ENCODE assay signal across 19 cellular contexts in the genomic region with DNA sequence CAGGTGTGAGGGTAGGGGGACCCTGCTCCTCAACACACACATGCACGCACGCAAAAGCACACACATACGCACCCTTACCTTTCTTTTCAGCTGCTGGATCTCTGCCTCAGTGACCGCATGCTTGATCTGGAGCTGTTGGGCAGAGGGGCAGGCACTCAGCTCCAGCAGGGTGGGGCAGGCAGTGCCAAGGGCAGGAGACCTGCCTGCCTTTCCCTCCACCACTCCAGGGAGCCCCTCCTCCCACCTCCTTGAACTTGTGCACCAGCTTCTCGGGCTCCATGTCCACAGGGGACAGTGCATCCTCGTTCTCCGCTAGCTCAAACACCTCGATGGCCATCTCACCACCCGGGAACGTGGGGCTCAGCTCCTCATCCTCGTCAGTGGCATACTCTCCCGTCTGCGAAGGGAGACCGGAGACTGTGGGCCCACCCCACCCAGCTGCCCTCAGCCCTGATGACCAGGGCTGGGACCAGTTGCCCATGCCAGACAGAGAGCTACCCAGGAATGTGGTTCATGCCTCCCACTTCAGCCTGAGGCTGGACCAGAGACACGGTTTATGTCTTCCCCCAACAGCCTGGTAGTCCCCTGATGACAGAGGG. TPM values are rescaled to one million over a fixed set of nuclear protein-coding genes. Genes with fewer than 3 reads are reported as not detected.
A peak's percentile ranks its signal among the peaks of the same experiment; 100 is the strongest.
DNase-seq lines count a peak whose midpoint lies in the region; ATAC-seq and TF ChIP-seq lines count a peak whose summit lies in the region.
"Had no signal": no experiment of that assay in that cellular context is flagged by ENCODE, and none has a peak within 500 bp of the region (broad histone marks: within the 10 kb centered on the region; RNA-seq: fewer than 3 reads in every experiment).

No MANE protein-coding gene starts in this region.

- H2AFZ ChIP-seq in Loucy (ENCODE audit: low read length), result no peak overlapping the region

- peaks cover 49% of the 10 kb centered on the region for H3K4me1 Mint-ChIP-seq in activated T-cell treated with anti-CD3 and anti-CD28 coated beads, Interleukin-2, amount 50 U/mL, for 24 hours (ENCODE audit: low read depth)
- peaks cover 49% of the 10 kb centered on the region for H3K4me1 Mint-ChIP-seq in endothelial cell (ENCODE audit: unreplicated experiment)
- H3K4me1 Mint-ChIP-seq: nephron had no signal

- TF ChIP-seq POLR2A in gastrocnemius medialis (IDR thresholded peaks at IDR 0.05), result no peak

- H4K20me1 ChIP-seq in Loucy (ENCODE audit: insufficient read depth, low read length, poor library complexity, severe bottlenecking), result peaks cover 34% of the 10 kb centered on the region

- H3K9me3 ChIP-seq in Loucy (ENCODE audit: insufficient read depth, low read depth, low read length), result no peaks in the 10 kb centered on the region
- no peaks in the 10 kb centered on the region for H3K9me3 ChIP-seq in psoas muscle
- H3K9me3 ChIP-seq in gastrocnemius medialis, result no peaks in the 10 kb centered on the region
- H3K9me3 ChIP-seq: prostate gland had no signal

- ATAC-seq in psoas muscle, result no peak
- no peak for ATAC-seq in HG03378 (IDR thresholded peaks at IDR 0.05; ENCODE audit: unreplicated experiment)
- no peak for ATAC-seq in gastrocnemius medialis

- peaks cover 55% of the 10 kb centered on the region for H3K79me2 ChIP-seq in Loucy (ENCODE audit: insufficient read depth, low read length)

- H3K36me3 Mint-ChIP-seq in activated T-cell treated with anti-CD3 and anti-CD28 coated beads, Interleukin-2, amount 50 U/mL, for 24 hours (ENCODE audit: low read depth), result peaks cover 98% of the 10 kb centered on the region
- H3K36me3 Mint-ChIP-seq in endothelial cell (ENCODE audit: low read depth, unreplicated experiment), result peaks cover 75% of the 10 kb centered on the region

- intact Hi-C loops in psoas muscle (cut with DNase I) (loop anchor here in 1 of 2 donors (5.0 kb wide), 1 partner anchor 38 kb away; no protein-coding TSS in a partner anchor), gastrocnemius medialis (cut with DNase I; ENCODE audit: low total_unique reads) (no loop called here)

- peak overlapping the region; percentile 24 for H3K27ac ChIP-seq in psoas muscle
- peak overlapping the region in 2 of 4 donors; percentile 34 to 53 for H3K27ac ChIP-seq in gastrocnemius medialis
- H3K27ac ChIP-seq: C4-2B, prostate gland had no signal

- H3K4me3 ChIP-seq in Loucy (ENCODE audit: low read length, poor library complexity, severe bottlenecking) (peak overlapping the region; percentile 43), psoas muscle (no peak overlapping the region), gastrocnemius medialis (no peak overlapping the region)
- H3K4me3 ChIP-seq: prostate gland had no signal

- H3K9me3 Mint-ChIP-seq in activated T-cell treated with anti-CD3 and anti-CD28 coated beads, Interleukin-2, amount 50 U/mL, for 24 hours, result no peaks in the 10 kb centered on the region
- H3K9me3 Mint-ChIP-seq in endothelial cell (ENCODE audit: unreplicated experiment), result no peaks in the 10 kb centered on the region
- H3K9me3 Mint-ChIP-seq: nephron had no signal

- H3K4me1 ChIP-seq in Loucy (ENCODE audit: insufficient read depth, low read length, poor library complexity, severe bottlenecking) (peaks cover 38% of the 10 kb centered on the region), psoas muscle (peaks cover 6% of the 10 kb centered on the region), gastrocnemius medialis (peaks cover 11 to 19% of the 10 kb centered on the region in 2 donors)
- H3K4me1 ChIP-seq: prostate gland had no signal

- H3K27me3 ChIP-seq in Loucy (ENCODE audit: insufficient read depth, low read length, poor library complexity, severe bottlenecking) (no peaks in the 10 kb centered on the region), psoas muscle (ENCODE audit: insufficient read depth in 3 of 3, low read length in 2 of 3) (no peaks in the 10 kb centered on the region), gastrocnemius medialis (no peaks in the 10 kb centered on the region)

- no peak for DNase-seq in activated T-cell treated with anti-CD3 and anti-CD28 coated beads, Interleukin-2, amount 50 U/mL, for 24 hours
- DNase-seq in activated T-cell treated with anti-CD3 and anti-CD28 coated beads, Interleukin-2, amount 50 U/mL, for 1 hour, result no peak
- no peak for DNase-seq in endothelial cell (ENCODE audit: low spot score)
- DNase-seq in psoas muscle, result peak in 1 of 2 donors; percentile 48
- no peak for DNase-seq in gastrocnemius medialis
- DNase-seq in COLO668 (lab: John Stamatoyannopoulos, UW; ENCODE audit: unreplicated experiment), result no peak
- DNase-seq: NCI-H1048, NCI-H2029, NCI-H446 treated with DMSO at 0.1 percent for 48 hours had no signal

- in situ Hi-C loops in gastrocnemius medialis (cut with MboI; ENCODE audit: low sequenced_read_pairs in 4 of 4), result no loop called here

- no peak overlapping the region for H3K4me3 Mint-ChIP-seq in activated T-cell treated with anti-CD3 and anti-CD28 coated beads, Interleukin-2, amount 50 U/mL, for 24 hours
- peak overlapping the region; percentile 47 for H3K4me3 Mint-ChIP-seq in endothelial cell (ENCODE audit: unreplicated experiment)
- H3K4me3 Mint-ChIP-seq: nephron had no signal

- no peaks in the 10 kb centered on the region for H3K27me3 Mint-ChIP-seq in activated T-cell treated with anti-CD3 and anti-CD28 coated beads, Interleukin-2, amount 50 U/mL, for 24 hours
- H3K27me3 Mint-ChIP-seq in endothelial cell (ENCODE audit: unreplicated experiment), result peaks cover 27% of the 10 kb centered on the region
- H3K27me3 Mint-ChIP-seq: activated CD8-positive, alpha-beta memory T cell treated with anti-CD3 and anti-CD28 coated beads, Interleukin-2, amount 10 ng/mL, durations not matched to agents 7 days and 5 days had no signal

- WGBS in psoas muscle, 3 donors, result 85 to 86% (median 85%) methylated on average over 15 of the region's 15 CpGs

- H3K27ac Mint-ChIP-seq in activated T-cell treated with anti-CD3 and anti-CD28 coated beads, Interleukin-2, amount 50 U/mL, for 24 hours, result peak overlapping the region; percentile 33
- no peak overlapping the region for H3K27ac Mint-ChIP-seq in endothelial cell (ENCODE audit: unreplicated experiment)
- H3K27ac Mint-ChIP-seq: nephron had no signal

- TF ChIP-seq CTCF in Loucy (conservative IDR thresholded peaks at IDR 0.05; ENCODE audit: low read length), result no peak
- no peak for TF ChIP-seq CTCF in endothelial cell (IDR thresholded peaks at IDR 0.05; ENCODE audit: unreplicated experiment)
- no peak for TF ChIP-seq CTCF in psoas muscle (IDR thresholded peaks at IDR 0.05)
- no peak for TF ChIP-seq CTCF in gastrocnemius medialis (IDR thresholded peaks at IDR 0.05 in 4 of 5, conservative IDR thresholded peaks at IDR 0.05 in 1 of 5)

- H3K36me3 ChIP-seq in Loucy (ENCODE audit: insufficient read depth, low read length), result peaks cover 88% of the 10 kb centered on the region; the same call in 1 of the 2 replicates
- peaks cover 15 to 97% of the 10 kb centered on the region in 2 donors for H3K36me3 ChIP-seq in psoas muscle (ENCODE audit: insufficient read depth in 1 of 2, low read depth in 1 of 2)
- peaks cover 0 to 67% of the 10 kb centered on the region in 2 donors for H3K36me3 ChIP-seq in gastrocnemius medialis

- no peaks in the 10 kb centered on the region for H3K9me2 ChIP-seq in Loucy (replicated peaks; ENCODE audit: low read depth, low read length)

- peak overlapping the region; percentile 96 for H3K4me2 ChIP-seq in Loucy (ENCODE audit: low read depth, low read length, poor library complexity, severe bottlenecking)

- H3F3A ChIP-seq in Loucy (ENCODE audit: low read depth), result no peaks in the 10 kb centered on the region

- peak overlapping the region; percentile 57 for H3K9ac ChIP-seq in Loucy (ENCODE audit: low read depth, low read length, poor library complexity, severe bottlenecking)

RNA-seq across cellular contexts. Expression of a gene that starts 9.3 kb away (rescaled TPM):
- total RNA-seq in endothelial cell (ENCODE audit: unreplicated experiment) (82.0 TPM), psoas muscle (1 to 10 TPM in 3 of 4 donors, under 1 TPM in 1; 0.55 to 2.7 (median 1.3) TPM), gastrocnemius medialis (1 to 10 TPM in 1 of 4 donors, under 1 TPM in 2, not detected in 1; 0.04 to 3.8 (median 0.31) TPM)
- 1 to 10 TPM in 1 of 3 donors, under 1 TPM in 2; 0.64 to 1.3 (median 0.98) TPM for polyA plus RNA-seq in psoas muscle
- polyA plus RNA-seq: keratinocyte had no signal

RNA-seq across cellular contexts. Expression of a gene that starts 11.2 kb away (rescaled TPM):
- 101 TPM for total RNA-seq in endothelial cell (ENCODE audit: unreplicated experiment)
- 10 to 100 TPM; 15.1 to 26.5 (median 18.4) TPM for total RNA-seq in psoas muscle
- polyA plus RNA-seq in psoas muscle, result 10 to 100 TPM in 2 of 3 donors, 1 to 10 TPM in 1; 7.0 to 11.3 (median 11.0) TPM
- total RNA-seq in gastrocnemius medialis, result 10 to 100 TPM in 2 of 4 donors, 1 to 10 TPM in 2; 4.7 to 18.8 (median 11.0) TPM

RNA-seq across cellular contexts. Expression of a gene that starts 26.5 kb away (rescaled TPM):
- not detected for total RNA-seq in endothelial cell (ENCODE audit: unreplicated experiment)
- total RNA-seq in psoas muscle, result 100 to 1,000 TPM; 245 to 291 (median 266) TPM
- 100 to 1,000 TPM; 120 to 254 (median 151) TPM for polyA plus RNA-seq in psoas muscle
- total RNA-seq in gastrocnemius medialis, result 100 to 1,000 TPM; 227 to 385 (median 292) TPM
- total RNA-seq: A673, fibroblast of villous mesenchyme, H1 had no signal
- polyA plus RNA-seq: keratinocyte had no signal

RNA-seq across cellular contexts. Expression of a gene that starts 44.1 kb away (rescaled TPM):
- 37.1 TPM for total RNA-seq in endothelial cell (ENCODE audit: unreplicated experiment)
- 100 to 1,000 TPM in 2 of 4 donors, 10 to 100 TPM in 2; 79.3 to 213 (median 110) TPM for total RNA-seq in psoas muscle
- polyA plus RNA-seq in psoas muscle, result 10 to 100 TPM; 50.3 to 99.4 (median 55.2) TPM
- total RNA-seq in gastrocnemius medialis, result 100 to 1,000 TPM; 111 to 335 (median 124) TPM

Comparison
In these comparisons a context has a peak if more than half of its experiments do, and no peak if none do; other contexts are left out.
1. RNA of a gene that starts 9.3 kb away (total RNA-seq): 82.0 TPM in endothelial cell (single experiment); 0.55 to 2.7 TPM in psoas muscle and 0.04 to 3.8 TPM in gastrocnemius medialis; every median in the first group is over 10 times any median in the second.
2. RNA of a gene that starts 26.5 kb away (total RNA-seq): 227 to 385 TPM in gastrocnemius medialis and 245 to 291 TPM in psoas muscle; not detected in endothelial cell (single experiment); every median in the first group is over 100 times any median in the second.